2 cellular contexts compared by ENCODE assay signal in genomic region chr14:100256339-100256895, GRCh38.
TF ChIP-seq lines count a peak whose summit lies in the region.

No MANE protein-coding gene starts in this region.

TF ChIP-seq in GM12878, 131 proteins besides CTCF, POLR2A, EP300 and RAD21 (continues in another document):
- no peak for TF ChIP-seq IRF3 (IDR thresholded peaks at IDR 0.05)
- peak; percentile 47; the same call in 1 of the 2 replicates for TF ChIP-seq FOXM1 (IDR thresholded peaks at IDR 0.05; ENCODE audit: low read depth, low read length)
- peak; percentile 53; the same call in 1 of the 2 replicates for TF ChIP-seq ATF2 (IDR thresholded peaks at IDR 0.05; ENCODE audit: low read length)
- peak; percentile 84; the same call in 1 of the 2 replicates for TF ChIP-seq ZNF217 (IDR thresholded peaks at IDR 0.05)
- TF ChIP-seq MLLT1 (IDR thresholded peaks at IDR 0.05), result peak; percentile 25; the same call in 1 of the 2 replicates
- TF ChIP-seq IKZF1 (conservative IDR thresholded peaks at IDR 0.05), result 0 out of 2 replicates have a peak, but pooled peaks have one; percentile 37
- peak; percentile 56 for TF ChIP-seq MEF2B (IDR thresholded peaks at IDR 0.05; ENCODE audit: partially characterized antibody, poor library complexity, severe bottlenecking)
- TF ChIP-seq EGR1 (IDR thresholded peaks at IDR 0.05; ENCODE audit: borderline replicate concordance in 1 of 2, low read depth in 2 of 2, low read length in 2 of 2), result no peak
- peak; percentile 51 for TF ChIP-seq JUNB (IDR thresholded peaks at IDR 0.05)
- TF ChIP-seq E2F4 (IDR thresholded peaks at IDR 0.05; ENCODE audit: low read depth, low read length), result no peak
- TF ChIP-seq BACH1 (IDR thresholded peaks at IDR 0.05; ENCODE audit: borderline replicate concordance), result peak; percentile 30; the same call in 1 of the 2 replicates
- TF ChIP-seq CREM (IDR thresholded peaks at IDR 0.05; ENCODE audit: low read depth), result peak; percentile 60; the same call in 1 of the 2 replicates
- 0 out of 2 replicates have a peak, but pooled peaks have one; percentile 43 for TF ChIP-seq ZBED1 (IDR thresholded peaks at IDR 0.05; ENCODE audit: borderline replicate concordance)
- no peak for TF ChIP-seq FOS (IDR thresholded peaks at IDR 0.05; ENCODE audit: borderline replicate concordance, extremely low read depth, insufficient read length)
- TF ChIP-seq CBFB (IDR thresholded peaks at IDR 0.05; ENCODE audit: low read depth), result peak; percentile 57; the same call in 1 of the 2 replicates
- 0 out of 2 replicates have a peak, but pooled peaks have one; percentile 26 for TF ChIP-seq TCF12 (IDR thresholded peaks at IDR 0.05; ENCODE audit: low read depth, low read length)
- peak; percentile 64 for TF ChIP-seq DPF2 (IDR thresholded peaks at IDR 0.05)
- no peak for TF ChIP-seq ZNF384 (IDR thresholded peaks at IDR 0.05; ENCODE audit: borderline replicate concordance, low read depth, low read length)
- TF ChIP-seq POU2F2 (IDR thresholded peaks at IDR 0.05; ENCODE audit: borderline replicate concordance, low read depth, low read length), result peak; percentile 87; the same call in 1 of the 3 replicates
- peak; percentile 77; the same call in 1 of the 2 replicates for TF ChIP-seq IRF4 (IDR thresholded peaks at IDR 0.05; ENCODE audit: low read depth, low read length)
- no peak; a peak in 1 of 4 replicates for TF ChIP-seq BHLHE40 (IDR thresholded peaks at IDR 0.05; ENCODE audit: borderline replicate concordance in 1 of 2, low read depth in 2 of 2, low read length in 1 of 2)
- TF ChIP-seq BCLAF1 (IDR thresholded peaks at IDR 0.05), result no peak

TF ChIP-seq in GM23338, 12 proteins besides CTCF, POLR2A, EP300 and RAD21 (continued from another document):
- TF ChIP-seq ZNF462 (CRISPR knock-in tag; IDR thresholded peaks at IDR 0.05), result no peak
